In genomic region chr1:3562712-3563111, GRCh38 we compare ENCODE assay signal across 1 cellular context.
TF ChIP-seq lines count a peak whose summit lies in the region.

No MANE protein-coding gene starts in this region.

TF ChIP-seq in HepG2, 621 proteins besides CTCF, POLR2A, EP300 and RAD21:
- TF ChIP-seq MTF2 (CRISPR knock-in tag; IDR thresholded peaks at IDR 0.05; ENCODE audit: borderline replicate concordance) (no peak), ZUFSP (CRISPR knock-in tag; IDR thresholded peaks at IDR 0.05; ENCODE audit: borderline replicate concordance) (no peak), AGO2 (optimal IDR thresholded peaks at IDR 0.05; ENCODE audit: low read depth, low read length) (peak; percentile 84)
